8 cellular contexts compared by ENCODE assay signal in the genomic region with DNA sequence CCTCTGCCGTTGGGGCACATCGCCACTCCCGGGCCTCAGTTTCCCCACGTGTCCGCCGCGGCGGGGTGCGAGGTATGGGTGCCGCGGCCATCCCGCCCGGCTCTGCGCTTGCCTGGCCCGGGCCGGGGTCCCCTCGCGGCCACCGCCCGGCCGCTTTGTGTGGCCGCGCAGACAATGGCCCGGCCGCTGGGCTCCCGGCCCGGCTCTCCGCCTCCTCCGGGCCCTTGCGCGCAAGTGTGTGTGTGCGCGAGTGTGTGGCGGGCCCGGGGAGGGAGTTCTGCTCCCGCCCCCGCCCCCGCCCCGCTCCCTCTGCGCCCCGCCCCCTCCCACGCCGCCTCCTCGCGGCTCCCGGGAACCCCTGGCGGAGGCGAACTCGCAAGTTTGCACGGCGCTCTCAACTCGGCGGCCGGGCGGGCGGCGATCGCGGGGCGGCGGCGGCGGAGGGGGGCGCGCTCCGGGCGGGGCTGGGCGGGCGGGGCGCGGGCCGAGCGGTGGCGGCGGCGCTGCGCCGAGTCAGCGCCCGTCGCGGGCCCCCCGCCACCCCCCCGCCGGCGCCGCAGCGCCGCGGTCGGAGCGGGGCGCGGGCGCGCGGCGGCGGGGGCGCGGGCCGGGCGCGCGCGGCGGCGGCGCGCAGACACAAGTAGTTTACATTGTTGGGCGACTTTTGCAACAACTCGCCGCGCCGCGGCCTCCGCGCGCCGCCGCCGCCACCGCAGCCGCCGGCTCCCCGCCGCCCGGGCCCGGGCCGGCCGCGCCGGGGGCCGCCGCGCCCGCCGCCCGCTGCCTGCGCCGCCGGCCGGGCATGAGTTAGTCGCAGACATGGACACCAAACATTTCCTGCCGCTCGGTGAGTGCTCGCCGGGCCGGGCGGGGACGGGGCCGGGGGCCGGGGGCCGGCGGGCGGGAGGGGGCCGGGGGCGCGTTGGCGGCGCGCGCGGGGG. TPM values are rescaled to one million over a fixed set of nuclear protein-coding genes. Genes with fewer than 3 reads are reported as not detected.
DNase-seq lines count a peak whose midpoint lies in the region; TF ChIP-seq lines count a peak whose summit lies in the region.

A gene (plus strand): TSS at position 643 of the 941 bp plus-strand sequence. CDS start 177 bp downstream, at position 820.

- no peak for TF ChIP-seq CTCF in colonic mucosa (IDR thresholded peaks at IDR 0.05)

- H3K4me3 ChIP-seq in colonic mucosa, result peak within 1 kb of the TSS; percentile 80

- H3K4me1 ChIP-seq in colonic mucosa, result peaks cover 30% of the 10 kb centered on the region

- H3K27ac ChIP-seq in colonic mucosa, result peak within 1 kb of the TSS; percentile 92

- H3K9ac ChIP-seq in colonic mucosa (ENCODE audit: low read depth in 2 of 2, low read length in 2 of 2), result peak within 1 kb of the TSS; percentile 95 to 97

- DNase-seq in NCI-H2029 (lab: John Stamatoyannopoulos, UW) (peak; percentile 47), NCI-H2029 treated with DMSO at 0.1 percent for 48 hours (lab: John Stamatoyannopoulos, UW) (no peak), NCI-H1930 (lab: John Stamatoyannopoulos, UW) (peak; percentile 40 to 57), colonic mucosa (peak; percentile 79), kidney glomerular epithelial cell (lab: John Stamatoyannopoulos, UW) (peak; percentile 56), KG1 (lab: John Stamatoyannopoulos, UW) (no peak)
- DNase-seq in activated CD4-positive, alpha-beta T cell treated with anti-CD3 and anti-CD28 coated beads for 4 hours, result peak; percentile 78 to 85
- DNase-seq in stimulated activated CD4-positive, alpha-beta T cell treated with anti-CD3 and anti-CD28 coated beads, Interleukin-15, amount 100 ng/mL, for 24 hours, result peak; percentile 59

- H3K36me3 ChIP-seq in colonic mucosa, result no peaks in the 10 kb centered on the region

- intact Hi-C loops in colonic mucosa (cut with DNase I), result no loop called here

- H3K27me3 ChIP-seq in colonic mucosa, result no peaks in the 10 kb centered on the region

- H3K9me3 ChIP-seq in colonic mucosa, result no peaks in the 10 kb centered on the region

RNA-seq across cellular contexts. Expression of the gene that starts here (rescaled TPM):
- 10 to 100 TPM; 68.2 to 72.0 TPM for total RNA-seq in colonic mucosa

Comparison
In these comparisons a context has a peak if more than half of its experiments do, and no peak if none do; other contexts are left out.
1. DNase-seq: peak in NCI-H2029 (single experiment), NCI-H1930 (2 of 2), activated CD4-positive, alpha-beta T cell treated with anti-CD3 and anti-CD28 coated beads for 4 hours (2 of 2), colonic mucosa (single experiment), kidney glomerular epithelial cell (single experiment) and stimulated activated CD4-positive, alpha-beta T cell treated with anti-CD3 and anti-CD28 coated beads, Interleukin-15, amount 100 ng/mL, for 24 hours (single experiment); none in NCI-H2029 treated with DMSO at 0.1 percent for 48 hours (single experiment) and KG1 (single experiment).